16 cellular contexts compared by ENCODE assay signal in genomic region chr6:144296973-144297372, GRCh38. TPM values are rescaled to one million over a fixed set of nuclear protein-coding genes. Genes with fewer than 3 reads are reported as not detected.
DNase-seq lines count a peak whose midpoint lies in the region; ATAC-seq, FAIRE-seq and TF ChIP-seq lines count a peak whose summit lies in the region.
"Had no signal": no experiment of that assay in that cellular context is flagged by ENCODE, and none has a peak within 500 bp of the region (broad histone marks: within the 10 kb centered on the region; RNA-seq: fewer than 3 reads in every experiment).

No MANE protein-coding gene starts in this region.

- H3K4me3 Mint-ChIP-seq in CD14-positive monocyte, result no peak overlapping the region
- peak overlapping the region in 3 of 5 donors; percentile 18 to 56 (median 45) for H3K4me3 Mint-ChIP-seq in immature natural killer cell
- no peak overlapping the region for H3K4me3 Mint-ChIP-seq in activated CD8-positive, alpha-beta T cell treated with anti-CD3 and anti-CD28 coated beads, Interleukin-2, amount 10 ng/mL, durations not matched to agents 7 days and 5 days

- H3K36me3 ChIP-seq in adrenal gland (replicated peaks in 1 of 2), result no peaks in the 10 kb centered on the region
- peaks cover 4 to 17% of the 10 kb centered on the region in 2 donors for H3K36me3 ChIP-seq in psoas muscle (ENCODE audit: insufficient read depth in 1 of 2, low read depth in 1 of 2)
- no peaks in the 10 kb centered on the region for H3K36me3 ChIP-seq in small intestine (ENCODE audit: control insufficient read depth in 2 of 2, insufficient read depth in 2 of 2, low read length in 2 of 2)

- no peak for TF ChIP-seq POLR2A in adrenal gland (IDR thresholded peaks at IDR 0.05)

- ATAC-seq in psoas muscle (peak; percentile 72 to 78 (median 75)), GM21526 (IDR thresholded peaks at IDR 0.05; ENCODE audit: low FRiP score, unreplicated experiment) (no peak), HG03108 (IDR thresholded peaks at IDR 0.05; ENCODE audit: unreplicated experiment) (no peak)
- ATAC-seq in activated CD8-positive, alpha-beta T cell treated with anti-CD3 and anti-CD28 coated beads, Interleukin-2, amount 10 ng/mL, durations not matched to agents 7 days and 5 days, result no peak
- ATAC-seq: esophagus mucosa had no signal

- H3K4me3 ChIP-seq in adrenal gland, result no peak overlapping the region
- peak overlapping the region; percentile 24 for H3K4me3 ChIP-seq in psoas muscle
- H3K4me3 ChIP-seq in small intestine (ENCODE audit: low read depth in 1 of 2, low read length in 2 of 2), result no peak overlapping the region
- H3K4me3 ChIP-seq: PC-9 had no signal

- no peak for DNase-seq in CD14-positive monocyte (ENCODE audit: low spot score)
- DNase-seq in adrenal gland, result peak in 6 of 7 donors; percentile 35 to 68 (median 58)
- DNase-seq in immature natural killer cell, result no peak
- peak; percentile 23 to 61 for DNase-seq in psoas muscle
- DNase-seq in small intestine, result no peak
- DNase-seq in activated CD8-positive, alpha-beta T cell treated with anti-CD3 and anti-CD28 coated beads, Interleukin-2, amount 10 ng/mL, durations not matched to agents 7 days and 5 days, result no peak
- DNase-seq: activated CD4-positive, alpha-beta T cell treated with anti-CD3 and anti-CD28 coated beads, Interleukin-2, amount 50 U/mL, for 48 hours; activated gamma-delta T cell; caudate nucleus; MM.1S; PC-9; T-helper 2 cell had no signal

- H3K27me3 ChIP-seq in adrenal gland (no peaks in the 10 kb centered on the region), psoas muscle (ENCODE audit: insufficient read depth in 3 of 3, low read length in 2 of 3) (no peaks in the 10 kb centered on the region), small intestine (ENCODE audit: control insufficient read depth in 2 of 2, insufficient read depth in 2 of 2, low read length in 2 of 2) (no peaks in the 10 kb centered on the region)

- H3K4me1 ChIP-seq in adrenal gland (replicated peaks in 1 of 2) (peaks cover 26 to 32% of the 10 kb centered on the region in 2 donors), psoas muscle (peaks cover 40% of the 10 kb centered on the region), small intestine (ENCODE audit: control insufficient read depth in 2 of 2, insufficient read depth in 1 of 2, low read depth in 1 of 2, low read length in 1 of 2) (peaks cover 0 to 3% of the 10 kb centered on the region in 2 donors)

- H3K27ac Mint-ChIP-seq in CD14-positive monocyte (peak overlapping the region in 5 of 7 donors; percentile 6 to 81 (median 59)), immature natural killer cell (peak overlapping the region; percentile 27 to 87 (median 77))
- H3K27ac Mint-ChIP-seq in activated CD8-positive, alpha-beta T cell treated with anti-CD3 and anti-CD28 coated beads, Interleukin-2, amount 10 ng/mL, durations not matched to agents 7 days and 5 days, result no peak overlapping the region

- H3K36me3 Mint-ChIP-seq in CD14-positive monocyte (peaks cover 45 to 51% of the 10 kb centered on the region in 2 donors), immature natural killer cell (peaks cover 32 to 39% (median 35%) of the 10 kb centered on the region in 3 donors)
- peaks cover 41% of the 10 kb centered on the region for H3K36me3 Mint-ChIP-seq in activated CD8-positive, alpha-beta T cell treated with anti-CD3 and anti-CD28 coated beads, Interleukin-2, amount 10 ng/mL, durations not matched to agents 7 days and 5 days (ENCODE audit: low read depth)

- H3K9me3 ChIP-seq in adrenal gland (replicated peaks in 1 of 3) (no peaks in the 10 kb centered on the region), psoas muscle (no peaks in the 10 kb centered on the region), small intestine (ENCODE audit: control insufficient read depth, low read depth) (no peaks in the 10 kb centered on the region)

- intact Hi-C loops in CD14-positive monocyte (cut with micrococcal nuclease) (no loop called here), adrenal gland (cut with DNase I) (no loop called here), psoas muscle (cut with DNase I) (no loop called here)

- peaks cover 24% of the 10 kb centered on the region for H3K4me1 Mint-ChIP-seq in CD14-positive monocyte
- peaks cover 36 to 42% of the 10 kb centered on the region in 2 donors for H3K4me1 Mint-ChIP-seq in immature natural killer cell
- peaks cover 11% of the 10 kb centered on the region for H3K4me1 Mint-ChIP-seq in activated CD8-positive, alpha-beta T cell treated with anti-CD3 and anti-CD28 coated beads, Interleukin-2, amount 10 ng/mL, durations not matched to agents 7 days and 5 days (ENCODE audit: low read depth)

- no peaks in the 10 kb centered on the region for H3K27me3 Mint-ChIP-seq in CD14-positive monocyte (ENCODE audit: low read depth in 3 of 3)
- H3K27me3 Mint-ChIP-seq in immature natural killer cell (ENCODE audit: low read depth in 3 of 3), result peaks cover 0 to 1% (median 0%) of the 10 kb centered on the region in 3 donors
- H3K27me3 Mint-ChIP-seq in activated CD8-positive, alpha-beta T cell treated with anti-CD3 and anti-CD28 coated beads, Interleukin-2, amount 10 ng/mL, durations not matched to agents 7 days and 5 days (ENCODE audit: low read depth), result no peaks in the 10 kb centered on the region

- H3K9me3 Mint-ChIP-seq in CD14-positive monocyte (peaks cover 0 to 3% (median 0%) of the 10 kb centered on the region in 7 donors), immature natural killer cell (peaks cover 0 to 3% (median 0%) of the 10 kb centered on the region in 6 donors)
- peaks cover 14% of the 10 kb centered on the region for H3K9me3 Mint-ChIP-seq in activated CD8-positive, alpha-beta T cell treated with anti-CD3 and anti-CD28 coated beads, Interleukin-2, amount 10 ng/mL, durations not matched to agents 7 days and 5 days (ENCODE audit: insufficient read depth)

- POLR2A ChIA-PET in activated CD8-positive, alpha-beta T cell treated with anti-CD3 and anti-CD28 coated beads, Interleukin-2, amount 10 ng/mL, durations not matched to agents 7 days and 5 days (lab: Charles Lee), result no interaction called here

- CTCF ChIA-PET in activated CD8-positive, alpha-beta T cell treated with anti-CD3 and anti-CD28 coated beads, Interleukin-2, amount 10 ng/mL, durations not matched to agents 7 days and 5 days (lab: Charles Lee), result interaction anchor here (0.9 to 1.3 kb wide), 2 partner anchors 9 to 15 kb away, joined by 3 read pairs; no protein-coding TSS in a partner anchor

- peak overlapping the region in 3 of 5 donors; percentile 9 to 36 (median 13) for H3K27ac ChIP-seq in adrenal gland
- peak overlapping the region; percentile 70 for H3K27ac ChIP-seq in psoas muscle
- H3K27ac ChIP-seq in small intestine (ENCODE audit: low read depth in 1 of 2, low read length in 1 of 2), result peak overlapping the region in 1 of 2 donors; percentile 5
- H3K27ac ChIP-seq: PC-9 had no signal

- FAIRE-seq in small intestine (lab: Jason Lieb, UNC), result no peak
- FAIRE-seq: urothelium cell line had no signal

- no peak for TF ChIP-seq CTCF in CD14-positive monocyte (IDR thresholded peaks at IDR 0.05)
- TF ChIP-seq CTCF in adrenal gland (IDR thresholded peaks at IDR 0.05), result no peak
- TF ChIP-seq CTCF in psoas muscle (IDR thresholded peaks at IDR 0.05), result no peak

- WGBS in adrenal gland, 4 donors, result 6 to 15% (median 8%) methylated on average over 2 of the region's 2 CpGs
- 10 to 17% (median 14%) methylated on average over 2 of the region's 2 CpGs for WGBS in psoas muscle, 3 donors
- 27 to 52% (median 46%) methylated on average over 2 of the region's 2 CpGs for WGBS in small intestine, 3 donors

RNA-seq across cellular contexts. Expression of gene UTRN, which starts 11.8 kb away (rescaled TPM):
- polyA plus RNA-seq in CD14-positive monocyte (10 to 100 TPM; 21.8 to 66.1 TPM), adrenal gland (10 to 100 TPM in 2 of 3 donors, 1 to 10 TPM in 1; 7.6 to 23.0 (median 19.5) TPM), immature natural killer cell (100 to 1,000 TPM in 1 of 3 donors, 10 to 100 TPM in 2; 40.5 to 261 (median 67.6) TPM), psoas muscle (10 to 100 TPM in 1 of 3 donors, 1 to 10 TPM in 2; 6.0 to 10.8 (median 8.6) TPM), small intestine (10 to 100 TPM in 2 of 3 donors, 1 to 10 TPM in 1; 10.0 to 25.7 (median 10.7) TPM)
- total RNA-seq in adrenal gland (100 to 1,000 TPM in 6 of 8 donors, 10 to 100 TPM in 2; 79.6 to 194 (median 125) TPM), psoas muscle (10 to 100 TPM; 29.1 to 64.9 (median 43.7) TPM)
- total RNA-seq in activated CD8-positive, alpha-beta T cell treated with anti-CD3 and anti-CD28 coated beads, Interleukin-2, amount 10 ng/mL, durations not matched to agents 7 days and 5 days, result 100 to 1,000 TPM; 136 to 141 TPM

Comparison
In these comparisons a context has a peak if more than half of its experiments do, and no peak if none do; other contexts are left out.
1. DNase-seq: peak in adrenal gland (6 of 7) and psoas muscle (2 of 2); none in CD14-positive monocyte (single experiment), immature natural killer cell (0 of 3), small intestine (single experiment) and activated CD8-positive, alpha-beta T cell treated with anti-CD3 and anti-CD28 coated beads, Interleukin-2, amount 10 ng/mL, durations not matched to agents 7 days and 5 days (single experiment).
2. H3K4me3 Mint-ChIP-seq: peak in immature natural killer cell (3 of 5); none in CD14-positive monocyte (0 of 2) and activated CD8-positive, alpha-beta T cell treated with anti-CD3 and anti-CD28 coated beads, Interleukin-2, amount 10 ng/mL, durations not matched to agents 7 days and 5 days (single experiment).
3. ATAC-seq: peak in psoas muscle (4 of 4); none in GM21526 (single experiment), HG03108 (single experiment) and activated CD8-positive, alpha-beta T cell treated with anti-CD3 and anti-CD28 coated beads, Interleukin-2, amount 10 ng/mL, durations not matched to agents 7 days and 5 days (single experiment).